11 cellular contexts compared by ENCODE assay signal in genomic region chr1:23126200-23126599, GRCh38.
"Had no signal": no experiment of that assay in that cellular context is flagged by ENCODE, and none has a peak within 500 bp of the region (broad histone marks: within the 10 kb centered on the region; RNA-seq: fewer than 3 reads in every experiment).

No MANE protein-coding gene starts in this region.

- H3K27ac ChIP-seq: gastrocnemius medialis, tibial artery had no signal

- H3K27me3 Mint-ChIP-seq: activated naive CD4-positive, alpha-beta T cell treated with anti-CD3 and anti-CD28 coated beads, Interleukin-2, amount 10 ng/mL, durations not matched to agents 7 days and 5 days; activated T-helper 17 cell treated with anti-CD3 and anti-CD28 coated beads, Interleukin-2, amount 50 U/mL, for 72 hours; brain had no signal

- H3K9me3 Mint-ChIP-seq: activated naive CD4-positive, alpha-beta T cell treated with anti-CD3 and anti-CD28 coated beads, Interleukin-2, amount 10 ng/mL, durations not matched to agents 7 days and 5 days; activated T-helper 17 cell treated with anti-CD3 and anti-CD28 coated beads, Interleukin-2, amount 50 U/mL, for 72 hours; brain had no signal

- H3K9me3 ChIP-seq: gastrocnemius medialis, tibial artery had no signal

- H3K36me3 ChIP-seq: gastrocnemius medialis, tibial artery had no signal

- H3K27me3 ChIP-seq: gastrocnemius medialis, tibial artery had no signal

- DNase-seq: activated CD4-positive, alpha-beta T cell treated with anti-CD3 and anti-CD28 coated beads for 48 hours; activated naive CD4-positive, alpha-beta T cell treated with anti-CD3 and anti-CD28 coated beads, Interleukin-2, amount 10 ng/mL, durations not matched to agents 7 days and 5 days; amniotic stem cell; gastrocnemius medialis; kidney; left ventricle myocardium superior; retina; T1000; tibial artery had no signal

- ATAC-seq: activated T-helper 17 cell treated with anti-CD3 and anti-CD28 coated beads, Interleukin-2, amount 50 U/mL, for 72 hours; gastrocnemius medialis; left ventricle myocardium superior had no signal

- H3K4me3 ChIP-seq: gastrocnemius medialis, tibial artery had no signal

- H3K4me3 Mint-ChIP-seq: activated naive CD4-positive, alpha-beta T cell treated with anti-CD3 and anti-CD28 coated beads, Interleukin-2, amount 10 ng/mL, durations not matched to agents 7 days and 5 days; brain had no signal

- H3K27ac Mint-ChIP-seq: activated naive CD4-positive, alpha-beta T cell treated with anti-CD3 and anti-CD28 coated beads, Interleukin-2, amount 10 ng/mL, durations not matched to agents 7 days and 5 days; activated T-helper 17 cell treated with anti-CD3 and anti-CD28 coated beads, Interleukin-2, amount 50 U/mL, for 72 hours had no signal
